ENCODE assay signal across 8 cellular contexts in the genomic region with DNA sequence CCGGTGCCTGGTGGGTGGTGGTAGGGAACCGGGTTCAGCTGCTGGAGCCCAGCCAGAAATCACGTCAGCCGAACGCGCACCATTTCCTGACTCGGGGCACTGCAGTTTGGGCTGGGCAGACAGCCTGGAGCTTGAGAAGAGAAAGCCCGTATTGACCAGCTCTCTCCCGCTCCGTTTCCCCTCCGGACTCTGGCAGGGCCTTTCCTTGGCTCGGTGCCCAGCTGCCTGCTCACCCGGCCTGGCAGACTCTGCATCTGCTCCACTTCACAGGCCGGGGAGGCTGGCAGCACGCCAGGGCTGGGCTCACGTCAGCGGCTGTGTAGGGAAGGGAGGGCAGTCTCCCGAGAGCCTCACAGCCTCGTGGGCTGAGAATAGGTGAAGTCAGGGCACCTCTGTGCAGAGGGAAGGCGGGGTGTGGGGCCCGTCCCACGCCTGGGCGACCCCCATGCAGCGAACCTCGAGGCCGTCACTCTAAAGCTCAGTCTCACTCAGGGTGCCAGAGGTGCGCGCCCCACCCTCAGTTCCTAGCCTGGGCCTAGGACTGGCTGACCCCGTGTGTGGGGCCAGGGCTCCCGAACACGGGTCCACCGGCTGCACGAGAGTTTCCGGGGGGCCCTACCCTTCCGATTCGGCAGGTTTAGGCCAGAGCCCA. TPM values are rescaled to one million over a fixed set of nuclear protein-coding genes. Genes with fewer than 3 reads are reported as not detected.
A peak's percentile ranks its signal among the peaks of the same experiment; 100 is the strongest.
DNase-seq lines count a peak whose midpoint lies in the region; ATAC-seq and TF ChIP-seq lines count a peak whose summit lies in the region.

No MANE protein-coding gene starts in this region.

- no peak overlapping the region for H3K4me3 Mint-ChIP-seq in Caco-2 (ENCODE audit: unreplicated experiment)

- no TSS peak for BruUV-seq in Caco-2 (replicated peaks; lab: Mats Ljungman, UMichigan)

- H3K27me3 ChIP-seq in left ventricle myocardium inferior (ENCODE audit: low read depth) (no peaks in the 10 kb centered on the region), Caco-2 (replicated peaks; ENCODE audit: control insufficient read depth, insufficient read depth, low read length) (no peaks in the 10 kb centered on the region)

- ATAC-seq in sciatic nerve: peak; percentile 92
- no peak for ATAC-seq in GM18520 (IDR thresholded peaks at IDR 0.05; ENCODE audit: unreplicated experiment)

- no peak overlapping the region for H3K27ac Mint-ChIP-seq in Caco-2 (ENCODE audit: unreplicated experiment)

- intact Hi-C loops in left ventricle myocardium inferior (cut with micrococcal nuclease) (no loop called here), sciatic nerve (cut with DNase I) (no loop called here), Caco-2 (cut with micrococcal nuclease; ENCODE audit: unreplicated experiment) (no loop called here)

- peaks cover 59% of the 10 kb centered on the region for H3K4me1 ChIP-seq in left ventricle myocardium inferior
- H3K4me1 ChIP-seq in Caco-2: no peaks in the 10 kb centered on the region

- TF ChIP-seq CTCF in left ventricle myocardium inferior (IDR thresholded peaks at IDR 0.05; ENCODE audit: borderline replicate concordance) (no peak), Caco-2 (IDR thresholded peaks at IDR 0.05; ENCODE audit: insufficient read depth in 1 of 2, low read depth in 1 of 2, low read length in 1 of 2, severe bottlenecking in 1 of 2, unreplicated experiment in 1 of 2) (no peak)

- H3K9me3 Mint-ChIP-seq in Caco-2 (ENCODE audit: unreplicated experiment): no peaks in the 10 kb centered on the region

- H3K9me3 ChIP-seq in left ventricle myocardium inferior (replicated peaks) (no peaks in the 10 kb centered on the region), Caco-2 (no peaks in the 10 kb centered on the region)

- POLR2A ChIA-PET in Caco-2 (lab: Charles Lee): no interaction called here

- no peaks in the 10 kb centered on the region for H3K27me3 Mint-ChIP-seq in Caco-2 (ENCODE audit: insufficient read depth, unreplicated experiment)

- no peaks in the 10 kb centered on the region for H3K4me1 Mint-ChIP-seq in Caco-2 (ENCODE audit: low read depth, unreplicated experiment)

- H3K36me3 Mint-ChIP-seq in Caco-2 (ENCODE audit: insufficient read depth, unreplicated experiment): peaks cover 22% of the 10 kb centered on the region

- no peaks in the 10 kb centered on the region for H3K36me3 ChIP-seq in left ventricle myocardium inferior
- H3K36me3 ChIP-seq in Caco-2 (ENCODE audit: control insufficient read depth, insufficient read depth, low read length): no peaks in the 10 kb centered on the region; the same call in none of the 2 replicates

- DNase-seq in Daoy (ENCODE audit: low read depth) (peak; percentile 99), M059J (ENCODE audit: low read depth) (peak; percentile 96), SHP77 treated with DMSO at 0.1 percent for 48 hours (lab: John Stamatoyannopoulos, UW) (peak; percentile 98), left ventricle myocardium inferior (peak; percentile 99), sciatic nerve (ENCODE audit: low spot score) (peak; percentile 99), Caco-2 (no peak)

- peak overlapping the region; percentile 66 for H3K27ac ChIP-seq in angular gyrus (ENCODE audit: low read depth, low read length)
- H3K27ac ChIP-seq in left ventricle myocardium inferior (replicated peaks): peak overlapping the region; percentile 92

- CTCF ChIA-PET in Caco-2 (lab: Charles Lee): interaction anchor here (0.7 kb wide), 1 partner anchor 188 kb away, joined by 3 read pairs; no protein-coding TSS in a partner anchor

- H3K4me3 ChIP-seq in left ventricle myocardium inferior (peak overlapping the region; percentile 53), Caco-2 (ENCODE audit: low read depth, low read length) (no peak overlapping the region)

RNA-seq across cellular contexts. Expression of gene OR1D5, which starts 59.1 kb away (rescaled TPM):
- not detected in 2 replicates for total RNA-seq in Daoy (2014; rRNA removed; shearing (Covaris generic))
- not detected in 2 replicates for total RNA-seq in M059J (2014; rRNA removed; shearing (Covaris generic))
- total RNA-seq in left ventricle myocardium inferior (not detected), sciatic nerve (not detected), Caco-2 (2022) (not detected in 2 replicates)

Comparison
In these comparisons a context has a peak if more than half of its experiments do, and no peak if none do; other contexts are left out.
1. DNase-seq: peak in Daoy (single experiment), M059J (single experiment), SHP77 treated with DMSO at 0.1 percent for 48 hours (single experiment), left ventricle myocardium inferior (single experiment) and sciatic nerve (single experiment); none in Caco-2 (0 of 2).